16 cellular contexts compared by ENCODE assay signal in genomic region chr6:83098589-83098988, GRCh38. TPM values are rescaled to one million over a fixed set of nuclear protein-coding genes. Genes with fewer than 3 reads are reported as not detected.
DNase-seq lines count a peak whose midpoint lies in the region; ATAC-seq and TF ChIP-seq lines count a peak whose summit lies in the region.
"Had no signal": no experiment of that assay in that cellular context is flagged by ENCODE, and none has a peak within 500 bp of the region (broad histone marks: within the 10 kb centered on the region; RNA-seq: fewer than 3 reads in every experiment).

No MANE protein-coding gene starts in this region.

- peaks cover 2% of the 10 kb centered on the region for H3K9me3 ChIP-seq in endodermal cell (ENCODE audit: control insufficient read depth, low read length)
- H3K9me3 ChIP-seq in psoas muscle = no peaks in the 10 kb centered on the region
- H3K9me3 ChIP-seq: Caco-2, HAP-1 had no signal

- no peaks in the 10 kb centered on the region for H3K27me3 Mint-ChIP-seq in GM23338 (ENCODE audit: insufficient read depth, low read depth, poor library complexity)
- H3K27me3 Mint-ChIP-seq in endodermal cell (ENCODE audit: insufficient read depth) = no peaks in the 10 kb centered on the region
- H3K27me3 Mint-ChIP-seq: CD4-positive, alpha-beta T cell had no signal

- DNase-seq in GM23338 (ENCODE audit: low spot score) (no peak), LHCN-M2 (ENCODE audit: low read depth) (peak; percentile 13), endodermal cell (no peak), psoas muscle (no peak), GDM1 (lab: John Stamatoyannopoulos, UW) (no peak)
- DNase-seq: ACHN; AML-193; Caco-2; CD4-positive, alpha-beta T cell; IMR-90; KBM-7 had no signal

- H3K27me3 ChIP-seq in GM23338 (ENCODE audit: insufficient read depth) (no peaks in the 10 kb centered on the region), endodermal cell (ENCODE audit: control insufficient read depth, insufficient read depth, low read length, poor library complexity, severe bottlenecking) (no peaks in the 10 kb centered on the region), psoas muscle (ENCODE audit: insufficient read depth in 3 of 3, low read length in 2 of 3) (no peaks in the 10 kb centered on the region)

- H2AFZ ChIP-seq in GM23338 = no peak overlapping the region

- no peaks in the 10 kb centered on the region for H3F3A ChIP-seq in GM23338 (replicated peaks; ENCODE audit: low read depth)

- H3K9me2 ChIP-seq in GM23338 (ENCODE audit: insufficient read depth) = no peaks in the 10 kb centered on the region

- no peaks in the 10 kb centered on the region for H4K20me1 ChIP-seq in GM23338 (replicated peaks; ENCODE audit: insufficient read depth)

- no peak overlapping the region for H3K4me3 ChIP-seq in GM23338
- H3K4me3 ChIP-seq in endodermal cell (ENCODE audit: low read length) = no peak overlapping the region
- no peak overlapping the region for H3K4me3 ChIP-seq in psoas muscle
- H3K4me3 ChIP-seq: HAP-1 had no signal

- TF ChIP-seq CTCF in GM23338 (conservative IDR thresholded peaks at IDR 0.05; ENCODE audit: low read depth in 2 of 2) = no peak
- TF ChIP-seq CTCF in endodermal cell (conservative IDR thresholded peaks at IDR 0.05) = no peak
- TF ChIP-seq CTCF in psoas muscle (IDR thresholded peaks at IDR 0.05) = no peak

- 92 to 100% methylated on average over 2 to 3 of the region's 3 CpGs for WGBS in endodermal cell (ENCODE audit: insufficient coverage in 1 of 2, insufficient read length in 1 of 2), 2 experiments
- WGBS in psoas muscle, 3 donors = 58 to 65% (median 63%) methylated on average over 3 of the region's 3 CpGs

- H3K4me1 Mint-ChIP-seq in GM23338 (peaks cover 8% of the 10 kb centered on the region), endodermal cell (no peaks in the 10 kb centered on the region)

- H3K27ac Mint-ChIP-seq in GM23338 = peak overlapping the region; percentile 85
- H3K27ac Mint-ChIP-seq in endodermal cell = peak overlapping the region; percentile 82
- H3K27ac Mint-ChIP-seq: CD4-positive, alpha-beta T cell had no signal

- peaks cover 7% of the 10 kb centered on the region; the same call in 2 of the 3 replicates for H3K36me3 Mint-ChIP-seq in GM23338 (ENCODE audit: low read depth)
- peaks cover 33% of the 10 kb centered on the region for H3K36me3 Mint-ChIP-seq in endodermal cell (ENCODE audit: low read depth)

- intact Hi-C loops in psoas muscle (cut with DNase I) = no loop called here

- ATAC-seq in GM23338 (no peak), psoas muscle (peak in 3 of 4 donors; percentile 48 to 72 (median 51)), HG02885 (IDR thresholded peaks at IDR 0.05; ENCODE audit: poor library complexity, unreplicated experiment) (no peak), GM18868 (IDR thresholded peaks at IDR 0.05; ENCODE audit: unreplicated experiment) (no peak)

- no peak overlapping the region for H3K4me2 ChIP-seq in GM23338

- no peak overlapping the region for H3K9ac ChIP-seq in endodermal cell (ENCODE audit: extremely low read depth, low read length, poor library complexity, severe bottlenecking)

- peaks cover 24% of the 10 kb centered on the region for H3K79me2 ChIP-seq in GM23338 (replicated peaks; ENCODE audit: insufficient read depth)

- H3K9me3 Mint-ChIP-seq in GM23338 (no peaks in the 10 kb centered on the region), endodermal cell (peaks cover 4% of the 10 kb centered on the region)
- H3K9me3 Mint-ChIP-seq: CD4-positive, alpha-beta T cell had no signal

- no peak overlapping the region for H3K27ac ChIP-seq in GM23338 (ENCODE audit: low read depth)
- no peak overlapping the region for H3K27ac ChIP-seq in endodermal cell (ENCODE audit: low read depth, low read length)
- H3K27ac ChIP-seq in psoas muscle = no peak overlapping the region
- H3K27ac ChIP-seq: C4-2B, HL-60 had no signal

- H3K4me1 ChIP-seq in GM23338 (ENCODE audit: insufficient read depth) (peaks cover 16% of the 10 kb centered on the region), endodermal cell (ENCODE audit: control insufficient read depth, insufficient read depth, low read length) (no peaks in the 10 kb centered on the region), psoas muscle (peaks cover 9% of the 10 kb centered on the region)
- H3K4me1 ChIP-seq: Caco-2 had no signal

- no peaks in the 10 kb centered on the region for H3K36me3 ChIP-seq in GM23338 (ENCODE audit: insufficient read depth)
- peaks cover 44% of the 10 kb centered on the region for H3K36me3 ChIP-seq in endodermal cell (ENCODE audit: control insufficient read depth, insufficient read depth, low read length)
- H3K36me3 ChIP-seq in psoas muscle (ENCODE audit: insufficient read depth in 1 of 2, low read depth in 1 of 2) = peaks cover 0 to 27% of the 10 kb centered on the region in 2 donors
- H3K36me3 ChIP-seq: HAP-1 had no signal

- H3K4me3 Mint-ChIP-seq in GM23338 (no peak overlapping the region), endodermal cell (no peak overlapping the region)
- H3K4me3 Mint-ChIP-seq: CD4-positive, alpha-beta T cell had no signal

TF ChIP-seq in GM23338, 12 proteins besides CTCF, POLR2A, EP300 and RAD21 (continues in another document):
- TF ChIP-seq STAT1 (IDR thresholded peaks at IDR 0.05; ENCODE audit: unreplicated experiment) (no peak), ETS1 (IDR thresholded peaks at IDR 0.05) (no peak), JUNB (IDR thresholded peaks at IDR 0.05; ENCODE audit: unreplicated experiment) (no peak), EZH2phosphoT487 (IDR thresholded peaks at IDR 0.05; ENCODE audit: unreplicated experiment) (no peak), NANOG (IDR thresholded peaks at IDR 0.05; ENCODE audit: borderline replicate concordance) (no peak), ZNF331 (CRISPR knock-in tag; IDR thresholded peaks at IDR 0.05; ENCODE audit: low read depth) (no peak), REST (IDR thresholded peaks at IDR 0.05; ENCODE audit: unreplicated experiment) (no peak)

RNA-seq across cellular contexts. Expression of gene DOP1A, which starts 31.1 kb away (rescaled TPM):
- total RNA-seq in GM23338 (2014; rRNA removed; shearing (Covaris generic)) = 18.6 and 34.4 TPM in 2 replicates
- polyA plus RNA-seq in GM23338 (2016; fragmentation: Nextera tagmentation; extraction: Ambion mirVana) (2.1 and 3.9 TPM in 2 replicates), psoas muscle (1 to 10 TPM; 2.1 to 7.5 (median 3.2) TPM)
- total RNA-seq in LHCN-M2 (2014; rRNA removed) (14.4 and 16.6 TPM in 2 replicates), endodermal cell (10 to 100 TPM; 32.2 to 36.0 TPM), psoas muscle (10 to 100 TPM; 12.7 to 14.0 (median 13.8) TPM)
- polyA plus RNA-seq in LHCN-M2 (2012) = 2.7 TPM
- 12.3 TPM for polyA plus RNA-seq in endodermal cell (2013, experiment 1 of 2)
- 14.4 TPM for polyA plus RNA-seq in endodermal cell (2013, experiment 2 of 2)

RNA-seq across cellular contexts. Expression of gene UBE3D, which starts 32.9 kb away (rescaled TPM):
- total RNA-seq in GM23338 (2014; rRNA removed; shearing (Covaris generic)) = 28.2 and 31.4 TPM in 2 replicates
- polyA plus RNA-seq in GM23338 (2016; fragmentation: Nextera tagmentation; extraction: Ambion mirVana) (17.0 and 17.5 TPM in 2 replicates), psoas muscle (1 to 10 TPM; 1.9 to 3.8 (median 3.1) TPM)
- total RNA-seq in LHCN-M2 (2014; rRNA removed) (4.1 and 4.4 TPM in 2 replicates), endodermal cell (10 to 100 TPM; 16.2 to 18.0 TPM), psoas muscle (1 to 10 TPM; 2.0 to 3.0 (median 2.1) TPM)
- polyA plus RNA-seq in LHCN-M2 (2012) = 2.0 TPM
- 14.2 TPM for polyA plus RNA-seq in endodermal cell (2013, experiment 1 of 2)
- polyA plus RNA-seq in endodermal cell (2013, experiment 2 of 2) = 11.9 TPM

Comparison
In these comparisons a context has a peak if more than half of its experiments do, and no peak if none do; other contexts are left out.
1. ATAC-seq: peak in psoas muscle (3 of 4); none in GM23338 (single experiment), HG02885 (single experiment) and GM18868 (single experiment).